Comparison of ENCODE assay signal across 13 cellular contexts in genomic region chr17:19002191-19002590, GRCh38. TPM values are rescaled to one million over a fixed set of nuclear protein-coding genes. Genes with fewer than 3 reads are reported as not detected.
DNase-seq lines count a peak whose midpoint lies in the region; ATAC-seq and TF ChIP-seq lines count a peak whose summit lies in the region.
"Had no signal": no experiment of that assay in that cellular context is flagged by ENCODE, and none has a peak within 500 bp of the region (broad histone marks: within the 10 kb centered on the region; RNA-seq: fewer than 3 reads in every experiment).

No MANE protein-coding gene starts in this region.

- no peaks in the 10 kb centered on the region for H4K20me1 ChIP-seq in H9 (ENCODE audit: control insufficient read depth, insufficient read depth, insufficient read length)

- H3K56ac ChIP-seq in H9 (ENCODE audit: insufficient read length, low read depth, low read length): no peak overlapping the region

- H3K27me3 ChIP-seq in BJ (ENCODE audit: control insufficient read depth, insufficient read depth, low read length) (no peaks in the 10 kb centered on the region), H9 (ENCODE audit: insufficient read depth, low read length) (no peaks in the 10 kb centered on the region), mucosa of rectum (ENCODE audit: control insufficient read depth in 2 of 2, insufficient read depth in 2 of 2, low read length in 2 of 2) (no peaks in the 10 kb centered on the region)
- H3K27me3 ChIP-seq: upper lobe of right lung had no signal

- POLR2A ChIA-PET in BJ (lab: Charles Lee): no interaction called here

- H3K9me3 ChIP-seq in H9 (ENCODE audit: control insufficient read depth, low read depth, low read length) (no peaks in the 10 kb centered on the region), mucosa of rectum (ENCODE audit: control insufficient read depth in 2 of 2, low read length in 2 of 2) (no peaks in the 10 kb centered on the region)
- H3K9me3 ChIP-seq: upper lobe of right lung had no signal

- H3K27ac ChIP-seq in H9 (ENCODE audit: insufficient read length, low read depth, low read length) (no peak overlapping the region), mucosa of rectum (ENCODE audit: low read depth in 2 of 2, low read length in 2 of 2) (no peak overlapping the region)
- H3K27ac ChIP-seq: upper lobe of right lung had no signal

- H3K18ac ChIP-seq in H9 (ENCODE audit: insufficient read length, low read depth, low read length): no peak overlapping the region

- H3K23ac ChIP-seq in H9 (ENCODE audit: insufficient read length, low read depth, low read length): no peak overlapping the region

- H3K4me1 Mint-ChIP-seq in H9: peaks cover 16 to 24% of the 10 kb centered on the region in 2 experiments
- H3K4me1 Mint-ChIP-seq: neural crest cell had no signal

- no peak overlapping the region for H4K5ac ChIP-seq in H9 (ENCODE audit: insufficient read length, low read depth, low read length)

- H4K8ac ChIP-seq in H9 (replicated peaks; ENCODE audit: insufficient read length, low read depth, low read length): no peak overlapping the region

- DNase-seq in BJ (ENCODE audit: low read depth): no peak
- DNase-seq in H9: no peak
- DNase-seq in astrocyte of the hippocampus (ENCODE audit: low read depth, low spot score): peak; percentile 26
- no peak for DNase-seq in GM20000 (ENCODE audit: low spot score)
- no peak for DNase-seq in dermis blood vessel endothelial cell
- DNase-seq in MV-4-11 (lab: John Stamatoyannopoulos, UW): no peak
- DNase-seq: activated CD8-positive, alpha-beta memory T cell treated with anti-CD3 and anti-CD28 coated beads, Interleukin-2, amount 50 U/mL, for 4 hours; NCI-H446; upper lobe of right lung had no signal

- H3K27ac Mint-ChIP-seq in H9: no peak overlapping the region; a peak in 1 of 7 replicates

- peaks cover 4% of the 10 kb centered on the region; the same call in 1 of the 2 replicates for H3K79me2 ChIP-seq in H9 (ENCODE audit: insufficient read depth, low read length)

- no peak overlapping the region for H3K14ac ChIP-seq in H9 (ENCODE audit: insufficient read depth, low read length)

- no peaks in the 10 kb centered on the region; the same call in 1 of the 2 replicates for H3K4me1 ChIP-seq in H9 (ENCODE audit: insufficient read depth, low read length)
- peaks cover 45 to 55% of the 10 kb centered on the region in 2 donors for H3K4me1 ChIP-seq in mucosa of rectum (ENCODE audit: control insufficient read depth in 2 of 2, insufficient read depth in 2 of 2, low read length in 2 of 2)

- no peak overlapping the region for H2BK15ac ChIP-seq in H9 (ENCODE audit: low read depth, low read length)

- peak overlapping the region; percentile 0 to 93; a peak in 3 of 5 replicates for H3K4me3 Mint-ChIP-seq in H9
- H3K4me3 Mint-ChIP-seq: neural crest cell had no signal

- H2BK5ac ChIP-seq in H9 (ENCODE audit: insufficient read length, low read length): no peak overlapping the region

- ATAC-seq in GM18517 (IDR thresholded peaks at IDR 0.05; ENCODE audit: unreplicated experiment): no peak
- ATAC-seq: upper lobe of right lung had no signal

- H2BK120ac ChIP-seq in H9 (ENCODE audit: low read depth, low read length, poor library complexity, severe bottlenecking): no peak overlapping the region

- CTCF ChIA-PET in BJ (lab: Yijun Ruan, JAX): interaction anchor here (1.6 kb wide), 1 partner anchor 41 kb away, joined by 7 read pairs; no protein-coding TSS in a partner anchor

- H2AK5ac ChIP-seq in H9 (ENCODE audit: insufficient read length, low read length): no peak overlapping the region

- no peak overlapping the region for H3K4ac ChIP-seq in H9 (ENCODE audit: low read depth, low read length)

- H2BK20ac ChIP-seq in H9 (ENCODE audit: low read depth, low read length, poor library complexity, severe bottlenecking): no peak overlapping the region

- no peak overlapping the region for H3K9ac ChIP-seq in H9 (ENCODE audit: extremely low read depth, insufficient read length, low read length)
- peak overlapping the region in 1 of 2 donors; percentile 90 for H3K9ac ChIP-seq in mucosa of rectum (ENCODE audit: low read depth in 1 of 2, low read length in 2 of 2)

- H2AFZ ChIP-seq in H9 (ENCODE audit: low read length): no peak overlapping the region

- H3K36me3 ChIP-seq in BJ (ENCODE audit: control insufficient read depth, insufficient read depth, low read length): peaks cover 10% of the 10 kb centered on the region
- H3K36me3 ChIP-seq in mucosa of rectum (ENCODE audit: control insufficient read depth in 2 of 2, insufficient read depth in 2 of 2, low read length in 2 of 2): peaks cover 3 to 4% of the 10 kb centered on the region in 2 donors
- H3K36me3 ChIP-seq: upper lobe of right lung had no signal

- WGBS in H9 (ENCODE audit: extremely low coverage, insufficient read length, low lambda C conversion rate): no CpG with 5 or more reads among the region's 5 CpGs

- no peak overlapping the region for H4K91ac ChIP-seq in H9 (ENCODE audit: insufficient read length, low read depth, low read length)

- no peak overlapping the region for H3T11ph ChIP-seq in H9 (ENCODE audit: low read length)

- H3K4me3 ChIP-seq in BJ (ENCODE audit: low read depth, low read length) (peak overlapping the region; percentile 7; the same call in 1 of the 2 replicates), mucosa of rectum (ENCODE audit: low read length in 2 of 2) (peak overlapping the region; percentile 71 to 95)
- H3K4me3 ChIP-seq: upper lobe of right lung had no signal

- peaks cover 1% of the 10 kb centered on the region; the same call in 1 of the 2 replicates for H3K27me3 Mint-ChIP-seq in H9 (ENCODE audit: low read depth)

- peaks cover 3 to 38% (median 23%) of the 10 kb centered on the region in 3 experiments for H3K36me3 Mint-ChIP-seq in H9 (ENCODE audit: insufficient read depth in 1 of 3, low read depth in 3 of 3)

- H2BK12ac ChIP-seq in H9 (ENCODE audit: insufficient read length, low read depth, low read length): no peak overlapping the region

- peaks cover 12% of the 10 kb centered on the region for H3K23me2 ChIP-seq in H9 (ENCODE audit: insufficient read length, low read depth, low read length, poor library complexity, severe bottlenecking)

- peaks cover 3 to 8% of the 10 kb centered on the region in 2 experiments; a peak in 4 of 5 replicates for H3K9me3 Mint-ChIP-seq in H9
- H3K9me3 Mint-ChIP-seq: neural crest cell had no signal

- H3K4me2 ChIP-seq in H9 (ENCODE audit: insufficient read depth, insufficient read length, low read length): peak overlapping the region; percentile 77

- peaks cover 9% of the 10 kb centered on the region for H3K79me1 ChIP-seq in H9 (ENCODE audit: insufficient read depth, low read depth, low read length, poor library complexity, severe bottlenecking)

- TF ChIP-seq CTCF in BJ (IDR thresholded peaks at IDR 0.05; ENCODE audit: insufficient read depth, low read depth, low read length) (no peak), H9 (conservative IDR thresholded peaks at IDR 0.05) (no peak), GM20000 (IDR thresholded peaks at IDR 0.05; ENCODE audit: extremely low read depth, missing control alignments) (no peak)

RNA-seq across cellular contexts. Expression of gene FAM83G, which starts 2.4 kb away (rescaled TPM):
- polyA plus RNA-seq in BJ (2011; rRNA removed): 5.5 and 10.3 TPM in 2 replicates
- 8.6 and 8.8 TPM in 2 replicates for polyA minus RNA-seq in BJ (2011; rRNA and poly(A)+ RNA removed)
- total RNA-seq in H9 (2021): 38.7 and 40.5 TPM in 2 replicates
- 12.9 and 15.1 TPM in 2 replicates for total RNA-seq in dermis blood vessel endothelial cell

RNA-seq across cellular contexts. Expression of gene GRAP, which starts 44.6 kb away (rescaled TPM):
- 0.05 and 0.06 TPM in 2 replicates for polyA plus RNA-seq in BJ (2011; rRNA removed)
- polyA minus RNA-seq in BJ (2011; rRNA and poly(A)+ RNA removed): not detected in 2 replicates
- total RNA-seq in H9 (2021) (0.55 TPM in 2 replicates), dermis blood vessel endothelial cell (102 and 150 TPM in 2 replicates)
- total RNA-seq: LHCN-M2 had no signal

RNA-seq across cellular contexts. Expression of gene SLC5A10, which starts 50.2 kb away (rescaled TPM):
- 0.05 TPM in 1 of 2 replicates, not detected in the other for polyA plus RNA-seq in BJ (2011; rRNA removed)
- polyA minus RNA-seq in BJ (2011; rRNA and poly(A)+ RNA removed): 0.14 TPM in 1 of 2 replicates, not detected in the other
- total RNA-seq in H9 (2021) (not detected in 2 replicates), dermis blood vessel endothelial cell (not detected in 2 replicates)
- total RNA-seq: LHCN-M2, neural crest cell, upper lobe of right lung had no signal

Comparison
In these comparisons a context has a peak if more than half of its experiments do, and no peak if none do; other contexts are left out.
1. RNA of gene GRAP, which starts 44.6 kb away (total RNA-seq): 102 to 150 TPM in dermis blood vessel endothelial cell; 0.55 TPM in H9; every median in the first group is over 10 times any median in the second.